Comparison of ENCODE assay signal across 9 cellular contexts in the genomic region with DNA sequence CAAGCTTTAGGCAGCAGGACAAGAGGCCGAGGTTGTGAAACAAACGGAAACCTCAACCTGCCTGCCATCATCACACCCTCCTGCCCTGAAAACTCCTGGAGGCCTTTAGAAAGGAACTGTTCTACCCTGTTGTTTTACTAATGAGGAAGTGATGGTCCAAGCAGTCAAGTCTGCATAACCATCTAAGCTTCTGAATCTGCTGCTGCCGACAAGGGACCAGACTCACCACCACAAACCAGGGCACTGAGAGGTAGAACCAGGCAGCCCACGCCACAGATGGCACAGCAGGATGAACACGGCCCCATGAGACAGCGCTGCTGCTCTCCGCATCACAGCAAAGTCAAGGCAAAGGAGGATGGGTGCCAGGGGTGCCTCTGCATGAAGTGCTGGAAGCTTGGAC.
A peak's percentile ranks its signal among the peaks of the same experiment; 100 is the strongest.
DNase-seq lines count a peak whose midpoint lies in the region; ATAC-seq and TF ChIP-seq lines count a peak whose summit lies in the region.
"Had no signal": no experiment of that assay in that cellular context is flagged by ENCODE, and none has a peak within 500 bp of the region (broad histone marks: within the 10 kb centered on the region; RNA-seq: fewer than 3 reads in every experiment).

No MANE protein-coding gene starts in this region.

- no peaks in the 10 kb centered on the region for H3K9me3 Mint-ChIP-seq in activated B cell treated with CpG ODN at 0.5 μM for 24 hours

- no peak for TF ChIP-seq POLR2A in gastrocnemius medialis (IDR thresholded peaks at IDR 0.05)

- H3K36me3 ChIP-seq in gastrocnemius medialis (no peaks in the 10 kb centered on the region), MG63 (no peaks in the 10 kb centered on the region)

- ATAC-seq in GM19043 (IDR thresholded peaks at IDR 0.05; ENCODE audit: low read depth, unreplicated experiment), result peak; percentile 51
- peak; percentile 47 for ATAC-seq in HG02981 (IDR thresholded peaks at IDR 0.05; ENCODE audit: unreplicated experiment)
- peak; percentile 84 for ATAC-seq in activated B cell treated with CpG ODN at 0.5 μM for 24 hours (ENCODE audit: low read depth)
- no peak for ATAC-seq in gastrocnemius medialis
- ATAC-seq: Right ventricle myocardium inferior had no signal

- peak overlapping the region; percentile 96 for H3K27ac Mint-ChIP-seq in activated B cell treated with CpG ODN at 0.5 μM for 24 hours

- H3K4me1 Mint-ChIP-seq in activated B cell treated with CpG ODN at 0.5 μM for 24 hours, result peaks cover 88% of the 10 kb centered on the region

- CTCF ChIA-PET in activated B cell treated with CpG ODN at 0.5 μM for 24 hours (lab: Charles Lee), result interaction anchor here (1.0 to 3.4 kb wide), 12 partner anchors 10 to 114 kb away, joined by 3 to 28 read pairs (median 4); no protein-coding TSS in a partner anchor

- DNase-seq in CD1c-positive myeloid dendritic cell (ENCODE audit: extremely low spot score) (peak; percentile 28), activated B cell treated with CpG ODN at 0.5 μM for 24 hours (peak; percentile 54), DMS53 treated with DMSO at 0.1 percent for 48 hours (lab: John Stamatoyannopoulos, UW; ENCODE audit: unreplicated experiment) (no peak), gastrocnemius medialis (no peak), ecto neural progenitor cell (ENCODE audit: low spot score) (no peak), MG63 (no peak)

- H3K27me3 ChIP-seq in gastrocnemius medialis, result no peaks in the 10 kb centered on the region
- no peaks in the 10 kb centered on the region for H3K27me3 ChIP-seq in MG63

- H3K4me1 ChIP-seq in gastrocnemius medialis, result no peaks in the 10 kb centered on the region

- no peak overlapping the region for H3K4me3 ChIP-seq in gastrocnemius medialis
- H3K4me3 ChIP-seq in MG63, result no peak overlapping the region

- in situ Hi-C loops in gastrocnemius medialis (cut with MboI; ENCODE audit: low sequenced_read_pairs in 4 of 4), result no loop called here

- H3K9me3 ChIP-seq in gastrocnemius medialis (no peaks in the 10 kb centered on the region), MG63 (no peaks in the 10 kb centered on the region)

- H3K4me3 Mint-ChIP-seq in activated B cell treated with CpG ODN at 0.5 μM for 24 hours, result peak overlapping the region; percentile 68

- no peaks in the 10 kb centered on the region for H3K27me3 Mint-ChIP-seq in activated B cell treated with CpG ODN at 0.5 μM for 24 hours

- H3K36me3 Mint-ChIP-seq in activated B cell treated with CpG ODN at 0.5 μM for 24 hours (ENCODE audit: low read depth), result peaks cover 58% of the 10 kb centered on the region

- POLR2A ChIA-PET in activated B cell treated with CpG ODN at 0.5 μM for 24 hours (lab: Charles Lee), result interaction anchor here (0.9 to 4.3 kb wide), 19 partner anchors 8 to 82 kb away, joined by 3 to 98 read pairs (median 8); no protein-coding TSS in a partner anchor

- TF ChIP-seq CTCF in activated B cell treated with CpG ODN at 0.5 μM for 24 hours (IDR thresholded peaks at IDR 0.05) (no peak), gastrocnemius medialis (IDR thresholded peaks at IDR 0.05 in 4 of 5, conservative IDR thresholded peaks at IDR 0.05 in 1 of 5) (no peak)

- H3K27ac ChIP-seq in gastrocnemius medialis, result no peak overlapping the region

- intact Hi-C loops in activated B cell treated with CpG ODN at 0.5 μM for 24 hours (cut with micrococcal nuclease), result loop anchor here (1.0 to 2.0 kb wide), 7 partner anchors 10 to 64 kb away; no protein-coding TSS in a partner anchor
- intact Hi-C loops in gastrocnemius medialis (cut with DNase I; ENCODE audit: low total_unique reads), result no loop called here

Comparison
In these comparisons a context has a peak if more than half of its experiments do, and no peak if none do; other contexts are left out.
1. DNase-seq: peak in CD1c-positive myeloid dendritic cell (single experiment) and activated B cell treated with CpG ODN at 0.5 μM for 24 hours (single experiment); none in DMS53 treated with DMSO at 0.1 percent for 48 hours (single experiment), gastrocnemius medialis (0 of 2), ecto neural progenitor cell (single experiment) and MG63 (single experiment).
2. ATAC-seq: peak in GM19043 (single experiment), HG02981 (single experiment) and activated B cell treated with CpG ODN at 0.5 μM for 24 hours (single experiment); none in gastrocnemius medialis (0 of 2).